Comparison of ENCODE assay signal across 8 cellular contexts in the genomic region with DNA sequence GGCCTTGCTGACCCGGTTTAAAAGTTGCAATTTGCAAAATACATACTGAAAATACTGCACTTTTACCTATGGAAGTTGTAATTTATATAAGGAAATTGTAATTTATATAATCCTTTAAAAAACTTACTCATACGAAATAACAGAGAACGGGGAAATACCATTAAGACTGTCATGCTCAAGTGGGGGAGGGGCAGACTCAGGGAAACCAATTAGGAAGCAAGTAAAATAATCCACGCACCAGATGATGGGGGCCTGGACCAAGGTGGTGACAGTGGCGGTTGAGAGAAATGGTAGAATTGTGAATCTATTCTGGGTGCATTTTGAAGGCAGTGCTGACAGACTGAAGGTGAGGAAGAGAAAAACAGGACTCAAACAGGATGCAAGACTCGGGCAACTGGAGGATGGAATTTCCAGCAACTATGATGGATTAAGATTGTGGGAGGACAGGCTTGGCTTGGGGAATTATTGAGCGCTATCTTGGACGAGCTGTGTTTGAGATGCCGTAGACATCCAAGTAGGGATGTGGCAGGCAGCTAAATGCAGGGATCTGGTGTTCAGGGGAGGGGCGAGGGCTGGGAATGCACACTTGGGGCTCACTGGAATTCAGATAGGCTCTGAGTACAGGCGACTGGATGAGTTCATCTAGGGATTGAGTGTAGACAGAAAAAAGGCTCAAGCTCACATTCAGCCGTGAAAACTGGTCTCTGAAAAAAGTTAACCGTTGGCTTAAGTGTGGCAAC. TPM values are rescaled to one million over a fixed set of nuclear protein-coding genes. Genes with fewer than 3 reads are reported as not detected.
DNase-seq lines count a peak whose midpoint lies in the region; ATAC-seq and TF ChIP-seq lines count a peak whose summit lies in the region.

No MANE protein-coding gene starts in this region.

- peak overlapping the region; percentile 79 for H3K4me3 ChIP-seq in CD8-positive, alpha-beta memory T cell (ENCODE audit: low read length)
- H3K4me3 ChIP-seq in breast epithelium (peak overlapping the region; percentile 63 to 87 (median 85)), testis (peak overlapping the region; percentile 82 to 85)

- no peaks in the 10 kb centered on the region for H3K36me3 ChIP-seq in CD8-positive, alpha-beta memory T cell (ENCODE audit: insufficient read depth, low read length)
- H3K36me3 ChIP-seq in breast epithelium (no peaks in the 10 kb centered on the region), testis (ENCODE audit: low read depth, missing control alignments) (no peaks in the 10 kb centered on the region)

- peaks cover 19 to 26% of the 10 kb centered on the region in 2 donors for H3K27me3 Mint-ChIP-seq in CD8-positive, alpha-beta memory T cell

- CTCF ChIA-PET in CD8-positive, alpha-beta memory T cell (lab: Charles Lee): interaction anchor here (1.0 kb wide), 1 partner anchor 32 kb away, joined by 3 read pairs; no protein-coding TSS in a partner anchor

- no peaks in the 10 kb centered on the region for H3K27me3 ChIP-seq in CD8-positive, alpha-beta memory T cell (ENCODE audit: insufficient read depth, low read length, poor library complexity, severe bottlenecking)
- H3K27me3 ChIP-seq in breast epithelium: no peaks in the 10 kb centered on the region
- no peaks in the 10 kb centered on the region for H3K27me3 ChIP-seq in layer of hippocampus (ENCODE audit: control insufficient read depth, insufficient read depth, low read length)
- H3K27me3 ChIP-seq in testis: no peaks in the 10 kb centered on the region

- H3K4me1 Mint-ChIP-seq in CD8-positive, alpha-beta memory T cell: peaks cover 13 to 19% (median 19%) of the 10 kb centered on the region in 3 donors

- peak overlapping the region; percentile 90 to 97 (median 93) for H3K4me3 Mint-ChIP-seq in CD8-positive, alpha-beta memory T cell

- POLR2A ChIA-PET in CD8-positive, alpha-beta memory T cell (lab: Charles Lee): interaction anchor here (0.6 kb wide), 1 partner anchor 260 kb away, joined by 3 read pairs; no protein-coding TSS in a partner anchor

- peaks cover 0 to 6% (median 0%) of the 10 kb centered on the region in 3 donors for H3K36me3 Mint-ChIP-seq in CD8-positive, alpha-beta memory T cell

- no peaks in the 10 kb centered on the region for H3K9me3 Mint-ChIP-seq in CD8-positive, alpha-beta memory T cell

- DNase-seq in CD8-positive, alpha-beta memory T cell: no peak
- DNase-seq in LoVo (ENCODE audit: low spot score) (peak; percentile 1), breast epithelium (ENCODE audit: low spot score in 2 of 2) (no peak), testis (no peak), NOMO-1 treated with dmso at 0.1 percent for 144 hours (lab: John Stamatoyannopoulos, UW; ENCODE audit: unreplicated experiment) (no peak)

- peak overlapping the region; percentile 88 to 99 (median 94) for H3K27ac Mint-ChIP-seq in CD8-positive, alpha-beta memory T cell

- TF ChIP-seq CTCF in breast epithelium (IDR thresholded peaks at IDR 0.05): no peak
- TF ChIP-seq CTCF in testis (IDR thresholded peaks at IDR 0.05): no peak

- ATAC-seq in GM18511 (IDR thresholded peaks at IDR 0.05; ENCODE audit: unreplicated experiment) (no peak), GM21381 (IDR thresholded peaks at IDR 0.05; ENCODE audit: unreplicated experiment) (no peak)

- H3K4me1 ChIP-seq in CD8-positive, alpha-beta memory T cell (ENCODE audit: insufficient read depth, low read length): peaks cover 12% of the 10 kb centered on the region
- H3K4me1 ChIP-seq in breast epithelium (peaks cover 0 to 4% of the 10 kb centered on the region in 2 donors), testis (no peaks in the 10 kb centered on the region)

- WGBS in testis, 2 donors: 15 to 20% methylated on average over 13 of the region's 13 CpGs

- TF ChIP-seq POLR2A in breast epithelium (IDR thresholded peaks at IDR 0.05): no peak
- no peak for TF ChIP-seq POLR2A in testis (IDR thresholded peaks at IDR 0.05)

- H3K27ac ChIP-seq in CD8-positive, alpha-beta memory T cell (ENCODE audit: low read depth, low read length): peak overlapping the region; percentile 87
- H3K27ac ChIP-seq in breast epithelium (peak overlapping the region; percentile 90 to 95), layer of hippocampus (ENCODE audit: low read depth, low read length) (peak overlapping the region; percentile 99), testis (peak overlapping the region in 1 of 2 donors; percentile 92)

- intact Hi-C loops in breast epithelium (cut with DNase I; ENCODE audit: low total_unique reads): no loop called here
- intact Hi-C loops in testis (cut with DNase I; ENCODE audit: low total_unique reads): no loop called here

- H3K9me3 ChIP-seq in CD8-positive, alpha-beta memory T cell (ENCODE audit: low read length): no peaks in the 10 kb centered on the region
- H3K9me3 ChIP-seq in breast epithelium: no peaks in the 10 kb centered on the region
- no peaks in the 10 kb centered on the region for H3K9me3 ChIP-seq in testis

RNA-seq across cellular contexts. Expression of a gene that starts 1.0 kb away (rescaled TPM):
- total RNA-seq in CD8-positive, alpha-beta memory T cell: under 1 TPM; 0.13 to 0.33 TPM
- 0.25 TPM for polyA plus RNA-seq in CD8-positive, alpha-beta memory T cell
- total RNA-seq in breast epithelium (1 to 10 TPM; 1.6 to 6.0 (median 4.2) TPM), testis (100 to 1,000 TPM in 1 of 2 donors, 10 to 100 TPM in 1; 61.9 to 103 TPM)
- 88.0 TPM for polyA plus RNA-seq in testis (ENCODE audit: insufficient read depth, low read depth, low replicate concordance)

RNA-seq across cellular contexts. Expression of a gene that starts 7.2 kb away (rescaled TPM):
- 1 to 10 TPM; 4.5 to 5.8 TPM for total RNA-seq in CD8-positive, alpha-beta memory T cell
- 1.6 TPM for polyA plus RNA-seq in CD8-positive, alpha-beta memory T cell
- total RNA-seq in breast epithelium (1 to 10 TPM; 3.3 to 6.3 (median 5.0) TPM), testis (10 to 100 TPM in 1 of 2 donors, 1 to 10 TPM in 1; 5.0 to 16.7 TPM)
- polyA plus RNA-seq in testis (ENCODE audit: insufficient read depth, low read depth, low replicate concordance): 27.3 TPM

Comparison
In these comparisons a context has a peak if more than half of its experiments do, and no peak if none do; other contexts are left out.
1. RNA of a gene that starts 1.0 kb away (total RNA-seq): 61.9 to 103 TPM in testis; 1.6 to 6.0 TPM in breast epithelium and 0.13 to 0.33 TPM in CD8-positive, alpha-beta memory T cell; every median in the first group is over 4 times any median in the second.
2. Peak in every context shown above with its lines, with median percentiles within 50 percentile points of each other: H3K4me3 ChIP-seq.